In genomic region chr10:4431114-4431862, GRCh38 we compare ENCODE assay signal across 17 cellular contexts.
DNase-seq lines count a peak whose midpoint lies in the region; ATAC-seq, FAIRE-seq and TF ChIP-seq lines count a peak whose summit lies in the region.
"Had no signal": no experiment of that assay in that cellular context is flagged by ENCODE, and none has a peak within 500 bp of the region (broad histone marks: within the 10 kb centered on the region; RNA-seq: fewer than 3 reads in every experiment).

No MANE protein-coding gene starts in this region.

- H3K4me3 ChIP-seq in A549, result no peak overlapping the region
- no peak overlapping the region for H3K4me3 ChIP-seq in kidney epithelial cell (ENCODE audit: low read depth, low read length)
- H3K4me3 ChIP-seq: HAP-1, psoas muscle, transverse colon had no signal

- H3K9me3 ChIP-seq in A549, result no peaks in the 10 kb centered on the region
- H3K9me3 ChIP-seq: HAP-1, psoas muscle, transverse colon had no signal

- FAIRE-seq in A549 (lab: Jason Lieb, UNC), result peak; percentile 68

- H3K36me3 ChIP-seq in kidney epithelial cell (ENCODE audit: control insufficient read depth, insufficient read depth, low read length), result no peaks in the 10 kb centered on the region
- H3K36me3 ChIP-seq: HAP-1, transverse colon had no signal

- H3K4me2 ChIP-seq in A549, result peak overlapping the region; percentile 49

- no peaks in the 10 kb centered on the region for H3K27me3 ChIP-seq in kidney epithelial cell (ENCODE audit: control insufficient read depth, insufficient read depth, low read length)
- H3K27me3 ChIP-seq: transverse colon had no signal

- no peak for TF ChIP-seq CTCF in A549 (IDR thresholded peaks at IDR 0.05)
- TF ChIP-seq CTCF in kidney epithelial cell (IDR thresholded peaks at IDR 0.05; ENCODE audit: insufficient read depth, low read length, poor library complexity, severe bottlenecking), result no peak

- peaks cover 6% of the 10 kb centered on the region; the same call in 2 of the 3 replicates for H3K4me1 ChIP-seq in A549
- H3K4me1 ChIP-seq: HAP-1, psoas muscle, transverse colon had no signal

- ATAC-seq in A549 (peak; percentile 66 to 74; a peak in 5 of 6 replicates), HG03045 (IDR thresholded peaks at IDR 0.05; ENCODE audit: unreplicated experiment) (no peak)
- ATAC-seq: activated naive CD8-positive, alpha-beta T cell treated with anti-CD3 and anti-CD28 coated beads, Interleukin-2, amount 50 U/mL, for 24 hours; psoas muscle had no signal

- 0 out of 5 replicates have a peak, but pooled peaks of 1 of the 2 experiments have one; percentile 13 for TF ChIP-seq EP300 in A549 (IDR thresholded peaks at IDR 0.05)

- CTCF ChIA-PET in A549 (lab: Yijun Ruan, JAX), result interaction anchor here (0.7 kb wide), 1 partner anchor 256 kb away, joined by 3 read pairs; no protein-coding TSS in a partner anchor

- peak overlapping the region in 1 of 2 experiments; percentile 5; a peak in 3 of 6 replicates for H3K27ac ChIP-seq in A549
- H3K27ac ChIP-seq: psoas muscle, transverse colon had no signal

- no peak for TF ChIP-seq POLR2A in A549 (IDR thresholded peaks at IDR 0.05; ENCODE audit: low read length)

- 50% methylated on average over 11 of the region's 11 CpGs for WGBS in A549 (ENCODE audit: missing lambda C conversion rate)

- no peak for TF ChIP-seq RAD21 in A549 (conservative IDR thresholded peaks at IDR 0.05 in 1 of 2, IDR thresholded peaks at IDR 0.05 in 1 of 2)

- DNase-seq in A549 (ENCODE audit: low read depth in 1 of 2, low spot score in 1 of 2) (peak; percentile 11 to 37), HT-29 (ENCODE audit: low spot score) (peak; percentile 70), amniotic stem cell (lab: John Stamatoyannopoulos, UW) (peak; percentile 3), kidney epithelial cell (ENCODE audit: low read depth) (peak; percentile 12), OCI-M2 (lab: John Stamatoyannopoulos, UW; ENCODE audit: unreplicated experiment) (no peak), ecto neural progenitor cell (ENCODE audit: low spot score) (no peak)
- no peak for DNase-seq in stimulated activated CD8-positive, alpha-beta memory T cell treated with anti-CD3 and anti-CD28 coated beads, Interleukin-4, amount 100 ng/mL, for 48 hours
- DNase-seq: activated CD4-positive, CD25-positive, alpha-beta regulatory T cell; activated CD8-positive, alpha-beta memory T cell treated with anti-CD3 and anti-CD28 coated beads, Interleukin-2, amount 50 U/mL, for 4 hours; activated naive CD8-positive, alpha-beta T cell treated with anti-CD3 and anti-CD28 coated beads, Interleukin-2, amount 50 U/mL, for 24 hours; DND-41; MV-4-11; NCI-H2171; psoas muscle; transverse colon had no signal

- POLR2A ChIA-PET in A549 (lab: Yijun Ruan, JAX), result interaction anchor here (0.6 kb wide), 1 partner anchor 647 kb away, joined by 3 read pairs; no protein-coding TSS in a partner anchor

TF ChIP-seq in A549, 52 proteins besides CTCF, POLR2A, EP300 and RAD21:
- TF ChIP-seq FOSL2 (IDR thresholded peaks at IDR 0.05) (peak; percentile 51; the same call in 1 of the 2 replicates), FOSL2 (CRISPR knock-in tag; IDR thresholded peaks at IDR 0.05) (0 out of 2 replicates have a peak, but pooled peaks have one; percentile 43), JUN (IDR thresholded peaks at IDR 0.05) (0 out of 5 replicates have a peak, but pooled peaks of 1 of the 2 experiments have one; percentile 22), MAZ (IDR thresholded peaks at IDR 0.05; ENCODE audit: borderline replicate concordance, low read depth, low read length) (no peak), JUNB (IDR thresholded peaks at IDR 0.05) (peak; percentile 33; the same call in 1 of the 2 replicates)

Comparison
In these comparisons a context has a peak if more than half of its experiments do, and no peak if none do; other contexts are left out.
1. DNase-seq: peak in A549 (2 of 2), HT-29 (single experiment), amniotic stem cell (single experiment) and kidney epithelial cell (single experiment); none in OCI-M2 (single experiment), stimulated activated CD8-positive, alpha-beta memory T cell treated with anti-CD3 and anti-CD28 coated beads, Interleukin-4, amount 100 ng/mL, for 48 hours (single experiment) and ecto neural progenitor cell (single experiment).